Comparison of ENCODE assay signal across 10 cellular contexts in genomic region chr16:16075463-16076399, GRCh38.
A peak's percentile ranks its signal among the peaks of the same experiment; 100 is the strongest.
DNase-seq lines count a peak whose midpoint lies in the region; ATAC-seq and TF ChIP-seq lines count a peak whose summit lies in the region.
"Had no signal": no experiment of that assay in that cellular context is flagged by ENCODE, and none has a peak within 500 bp of the region (broad histone marks: within the 10 kb centered on the region; RNA-seq: fewer than 3 reads in every experiment).

No MANE protein-coding gene starts in this region.

- H4K20me1 ChIP-seq in PC-9 (ENCODE audit: insufficient read depth), result no peaks in the 10 kb centered on the region

- no TSS peak for BruUV-seq in PC-9 (replicated peaks; lab: Mats Ljungman, UMichigan)

- no peak for TF ChIP-seq CTCF in BJ (IDR thresholded peaks at IDR 0.05; ENCODE audit: insufficient read depth, low read depth, low read length)
- no peak for TF ChIP-seq CTCF in PC-9 (conservative IDR thresholded peaks at IDR 0.05)
- TF ChIP-seq CTCF in omental fat pad (IDR thresholded peaks at IDR 0.05), result no peak

- no peaks in the 10 kb centered on the region for H3K9me2 ChIP-seq in PC-9 (ENCODE audit: insufficient read depth)

- intact Hi-C loops in PC-9 (cut with micrococcal nuclease; ENCODE audit: unreplicated experiment), result loop anchor here (2.0 kb wide), 1 partner anchor 177 kb away; no protein-coding TSS in a partner anchor

- H3K4me1 ChIP-seq in PC-9 (replicated peaks; ENCODE audit: insufficient read depth), result peaks cover 27% of the 10 kb centered on the region

- 0 out of 2 replicates have a peak, but pooled peaks cover 7% of the 10 kb centered on the region for H3K79me2 ChIP-seq in PC-9 (ENCODE audit: low read depth)

- H3F3A ChIP-seq in PC-9 (ENCODE audit: insufficient read depth, low read depth), result peaks cover 43% of the 10 kb centered on the region

- no peak overlapping the region for H3K4me3 ChIP-seq in BJ (ENCODE audit: low read depth, low read length)
- no peak overlapping the region for H3K4me3 ChIP-seq in PC-9
- H3K4me3 ChIP-seq: Peyer's patch had no signal

- POLR2A ChIA-PET in BJ (lab: Charles Lee) (interaction anchor here (0.5 kb wide), 1 partner anchor 33 kb away, joined by 5 read pairs; no protein-coding TSS in a partner anchor), PC-9 (lab: Charles Lee; ENCODE audit: unreplicated experiment) (no interaction called here)

- CTCF ChIA-PET in BJ (lab: Yijun Ruan, JAX) (interaction anchor here (0.6 to 2.1 kb wide), 3 partner anchors 52 to 185 kb away, joined by 3 to 6 read pairs (median 3); no protein-coding TSS in a partner anchor), PC-9 (lab: Charles Lee) (interaction anchor here (1.2 kb wide), 1 partner anchor 201 kb away, joined by 3 read pairs; no protein-coding TSS in a partner anchor)

- no peaks in the 10 kb centered on the region for H3K9me3 ChIP-seq in PC-9 (ENCODE audit: insufficient read depth, low read depth)
- H3K9me3 ChIP-seq: Peyer's patch had no signal

- peak overlapping the region; percentile 85 for H3K27ac ChIP-seq in PC-9

- peak; percentile 37 for DNase-seq in BJ (ENCODE audit: low read depth)
- DNase-seq in PC-9, result no peak
- DNase-seq in globus pallidus (ENCODE audit: low spot score), result peak; percentile 16
- no peak for DNase-seq in omental fat pad (ENCODE audit: low spot score)
- DNase-seq in OCI-M1 (lab: John Stamatoyannopoulos, UW), result no peak
- DNase-seq in NCI-H1092 treated with DMSO at 0.1 percent for 48 hours (lab: John Stamatoyannopoulos, UW), result no peak
- no peak for DNase-seq in T1000 (lab: John Stamatoyannopoulos, UW)
- DNase-seq: activated effector memory CD4-positive, alpha-beta T cell treated with Interleukin-2 at 50 U/mL for 16 hours had no signal

- no peak overlapping the region for H2AFZ ChIP-seq in PC-9

- peak overlapping the region; percentile 51; the same call in 1 of the 2 replicates for H3K4me2 ChIP-seq in PC-9

- peak; percentile 16 for ATAC-seq in omental fat pad (ENCODE audit: low FRiP score)
- no peak for ATAC-seq in GM21717 (IDR thresholded peaks at IDR 0.05; ENCODE audit: unreplicated experiment)

- H3K36me3 ChIP-seq in BJ (ENCODE audit: control insufficient read depth, insufficient read depth, low read length) (peaks cover 16% of the 10 kb centered on the region), PC-9 (ENCODE audit: low read depth) (peaks cover 45% of the 10 kb centered on the region)

- no peaks in the 10 kb centered on the region for H3K27me3 ChIP-seq in BJ (ENCODE audit: control insufficient read depth, insufficient read depth, low read length)
- H3K27me3 ChIP-seq in PC-9 (ENCODE audit: insufficient read depth, low read depth), result no peaks in the 10 kb centered on the region
- H3K27me3 ChIP-seq: Peyer's patch had no signal

Comparison
In these comparisons a context has a peak if more than half of its experiments do, and no peak if none do; other contexts are left out.
1. DNase-seq: peak in BJ (single experiment) and globus pallidus (single experiment); none in PC-9 (0 of 2), omental fat pad (single experiment), OCI-M1 (single experiment), NCI-H1092 treated with DMSO at 0.1 percent for 48 hours (single experiment) and T1000 (single experiment).